12 cellular contexts compared by ENCODE assay signal in genomic region chr9:128104171-128104618, GRCh38. TPM values are rescaled to one million over a fixed set of nuclear protein-coding genes. Genes with fewer than 3 reads are reported as not detected.
DNase-seq lines count a peak whose midpoint lies in the region; ATAC-seq and TF ChIP-seq lines count a peak whose summit lies in the region.
"Had no signal": no experiment of that assay in that cellular context is flagged by ENCODE, and none has a peak within 500 bp of the region (broad histone marks: within the 10 kb centered on the region; RNA-seq: fewer than 3 reads in every experiment).

No MANE protein-coding gene starts in this region.

- H3K27me3 ChIP-seq in hepatocyte (no peaks in the 10 kb centered on the region), spleen (replicated peaks in 1 of 7) (no peaks in the 10 kb centered on the region)

- intact Hi-C loops in spleen (cut with DNase I; ENCODE audit: low total_unique reads): no loop called here

- H4K20me1 ChIP-seq in hepatocyte (ENCODE audit: insufficient read depth, poor library complexity, severe bottlenecking): no peaks in the 10 kb centered on the region

- TF ChIP-seq CTCF in hepatocyte (IDR thresholded peaks at IDR 0.05; ENCODE audit: poor library complexity): no peak
- no peak for TF ChIP-seq CTCF in spleen (IDR thresholded peaks at IDR 0.05 in 8 of 11, conservative IDR thresholded peaks at IDR 0.05 in 3 of 11)

- H3K27ac ChIP-seq in hepatocyte (peak overlapping the region; percentile 82), spleen (peak overlapping the region in 6 of 8 donors; percentile 8 to 89 (median 47))

- DNase-seq in NCI-H1105 (lab: John Stamatoyannopoulos, UW): peak; percentile 21
- no peak for DNase-seq in NCI-H1105 treated with DMSO at 0.1 percent for 48 hours (lab: John Stamatoyannopoulos, UW)
- peak; percentile 74 for DNase-seq in SHP77 treated with DMSO at 0.1 percent for 48 hours (lab: John Stamatoyannopoulos, UW)
- peak; percentile 75 for DNase-seq in hepatocyte (ENCODE audit: low spot score)
- peak; percentile 63 for DNase-seq in spleen
- no peak for DNase-seq in activated CD8-positive, alpha-beta memory T cell treated with anti-CD3 and anti-CD28 coated beads, Interleukin-2, amount 50 U/mL, for 4 hours
- DNase-seq in AG20443 (ENCODE audit: low spot score): no peak
- DNase-seq: 8988T, cortex of kidney, KG1, natural killer cell had no signal

- H3K9me3 ChIP-seq in hepatocyte (ENCODE audit: low read depth) (no peaks in the 10 kb centered on the region), spleen (no peaks in the 10 kb centered on the region)

- TF ChIP-seq POLR2A in spleen (IDR thresholded peaks at IDR 0.05): no peak

- no peak overlapping the region for H3K4me3 ChIP-seq in hepatocyte
- no peak overlapping the region for H3K4me3 ChIP-seq in spleen

- peaks cover 52% of the 10 kb centered on the region for H3K79me2 ChIP-seq in hepatocyte

- peaks cover 36% of the 10 kb centered on the region for H3K4me1 ChIP-seq in hepatocyte (ENCODE audit: insufficient read depth)
- peaks cover 29 to 81% (median 58%) of the 10 kb centered on the region in 6 donors for H3K4me1 ChIP-seq in spleen

- peak overlapping the region; percentile 56 for H3K4me2 ChIP-seq in hepatocyte

- 75% methylated on average over 6 of the region's 6 CpGs for WGBS in hepatocyte (ENCODE audit: low lambda C conversion rate, missing lambda C conversion rate)
- 46 to 58% (median 56%) methylated on average over 6 of the region's 6 CpGs for WGBS in spleen, 5 donors

- H2AFZ ChIP-seq in hepatocyte: no peak overlapping the region

- no peaks in the 10 kb centered on the region for H3K9me2 ChIP-seq in hepatocyte (replicated peaks; ENCODE audit: insufficient read depth)

- ATAC-seq in HG03460 (IDR thresholded peaks at IDR 0.05; ENCODE audit: unreplicated experiment): no peak
- ATAC-seq: natural killer cell had no signal

- H3K36me3 ChIP-seq in hepatocyte (replicated peaks; ENCODE audit: insufficient read depth, low read depth) (no peaks in the 10 kb centered on the region), spleen (peaks cover 9 to 93% (median 81%) of the 10 kb centered on the region in 6 donors)

RNA-seq across cellular contexts. Expression of gene PTGES2, which starts 23.3 kb away (rescaled TPM):
- total RNA-seq in hepatocyte (29.4 and 36.5 TPM in 2 replicates), spleen (10 to 100 TPM; 45.2 to 66.6 (median 58.5) TPM)
- polyA plus RNA-seq in hepatocyte (68.1 and 81.7 TPM in 2 replicates), spleen (10 to 100 TPM; 45.8 to 71.2 (median 54.0) TPM)

RNA-seq across cellular contexts. Expression of gene SLC25A25, which starts 36.2 kb away (rescaled TPM):
- 52.4 and 62.3 TPM in 2 replicates for total RNA-seq in hepatocyte
- 40.1 and 51.0 TPM in 2 replicates for polyA plus RNA-seq in hepatocyte
- total RNA-seq in spleen: 10 to 100 TPM; 20.2 to 44.7 (median 26.0) TPM
- polyA plus RNA-seq in spleen: 10 to 100 TPM in 1 of 3 donors, 1 to 10 TPM in 2; 6.2 to 13.6 (median 6.5) TPM

RNA-seq across cellular contexts. Expression of gene NAIF1, which starts 37.1 kb away (rescaled TPM):
- 9.6 and 10.3 TPM in 2 replicates for total RNA-seq in hepatocyte
- polyA plus RNA-seq in hepatocyte: 7.0 and 8.0 TPM in 2 replicates
- 10 to 100 TPM in 6 of 7 donors, 1 to 10 TPM in 1; 9.3 to 14.3 (median 11.7) TPM for total RNA-seq in spleen
- polyA plus RNA-seq in spleen: 10 to 100 TPM; 10.6 to 15.4 (median 10.8) TPM

RNA-seq across cellular contexts. Expression of gene LCN2, which starts 45.1 kb away (rescaled TPM):
- total RNA-seq in hepatocyte (5.3 and 14.3 TPM in 2 replicates), spleen (100 to 1,000 TPM in 1 of 7 donors, 10 to 100 TPM in 5, 1 to 10 TPM in 1; 7.7 to 218 (median 20.3) TPM)
- polyA plus RNA-seq in hepatocyte (5.6 and 12.8 TPM in 2 replicates), spleen (10 to 100 TPM; 10.7 to 17.5 (median 13.3) TPM)

RNA-seq across cellular contexts. Expression of gene BBLN, which starts 55.9 kb away (rescaled TPM):
- total RNA-seq in hepatocyte: 88.1 and 102 TPM in 2 replicates
- 86.6 and 92.6 TPM in 2 replicates for polyA plus RNA-seq in hepatocyte
- total RNA-seq in spleen: 100 to 1,000 TPM in 3 of 7 donors, 10 to 100 TPM in 4; 43.5 to 220 (median 59.2) TPM
- 100 to 1,000 TPM; 152 to 201 (median 178) TPM for polyA plus RNA-seq in spleen

Comparison
In these comparisons a context has a peak if more than half of its experiments do, and no peak if none do; other contexts are left out.
1. DNase-seq: peak in NCI-H1105 (single experiment), SHP77 treated with DMSO at 0.1 percent for 48 hours (single experiment), hepatocyte (single experiment) and spleen (single experiment); none in NCI-H1105 treated with DMSO at 0.1 percent for 48 hours (single experiment), activated CD8-positive, alpha-beta memory T cell treated with anti-CD3 and anti-CD28 coated beads, Interleukin-2, amount 50 U/mL, for 4 hours (single experiment) and AG20443 (single experiment).